Comparison of ENCODE assay signal across 9 cellular contexts in the genomic region with DNA sequence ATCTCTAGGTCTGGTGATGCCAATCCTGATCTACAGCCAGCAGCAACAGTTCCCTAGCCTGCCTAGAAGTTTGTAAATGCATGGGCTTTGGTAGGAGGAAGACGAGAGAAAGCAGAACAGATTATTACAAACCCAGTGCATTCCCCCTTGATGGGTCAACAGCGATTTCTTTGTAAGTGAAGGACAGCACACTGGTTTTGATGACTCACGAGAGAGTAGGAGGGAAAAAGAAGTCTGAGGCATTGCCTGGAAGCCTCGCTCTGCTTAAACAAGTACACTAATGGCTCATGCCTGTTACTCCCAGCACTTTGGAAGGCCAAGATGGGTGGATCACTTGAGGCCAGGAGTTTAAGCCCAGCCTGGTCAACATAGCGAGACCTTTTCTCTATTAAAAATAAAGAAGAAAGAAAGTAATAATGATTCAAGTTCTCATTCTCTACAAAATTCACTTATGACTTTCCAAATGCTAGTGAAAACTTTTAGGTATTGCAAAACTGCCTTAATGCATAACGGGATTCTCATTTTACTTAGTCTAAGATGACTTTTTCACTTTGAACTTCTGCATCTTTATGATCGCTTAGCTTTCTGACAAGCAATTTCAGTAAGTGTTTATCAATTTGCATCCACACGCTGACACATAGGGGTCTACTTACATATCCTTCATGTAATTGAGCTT. TPM values are rescaled to one million over a fixed set of nuclear protein-coding genes. Genes with fewer than 3 reads are reported as not detected.
DNase-seq lines count a peak whose midpoint lies in the region; ATAC-seq and TF ChIP-seq lines count a peak whose summit lies in the region.
"Had no signal": no experiment of that assay in that cellular context is flagged by ENCODE, and none has a peak within 500 bp of the region (broad histone marks: within the 10 kb centered on the region; RNA-seq: fewer than 3 reads in every experiment).

No MANE protein-coding gene starts in this region.

- POLR2A ChIA-PET in CD4-positive, alpha-beta T cell (lab: Charles Lee): interaction anchor here (2.8 kb wide), 1 partner anchor 47 kb away, joined by 24 read pairs; a partner anchor contains a TSS

- H3K4me2 ChIP-seq in mammary epithelial cell (ENCODE audit: insufficient read depth, low read depth, low read length): peak overlapping the region; percentile 73
- H3K4me2 ChIP-seq in mesenchymal stem cell (ENCODE audit: low read length, poor library complexity, severe bottlenecking): no peak overlapping the region

- H3K27ac Mint-ChIP-seq in CD4-positive, alpha-beta T cell: no peak overlapping the region
- no peak overlapping the region for H3K27ac Mint-ChIP-seq in activated T-helper 1 cell treated with anti-CD3 and anti-CD28 coated beads, Interleukin-12 subunit alpha, Interleukin-12 subunit beta, Interleukin-2, Interleukin-4 antibody, amounts not matched to agents 30 ng/mL and 10 ng/mL and 1 ng/mL, durations not matched to agents 14 hours and 24 hours and 36 hours
- H3K27ac Mint-ChIP-seq: activated naive CD4-positive, alpha-beta T cell treated with anti-CD3 and anti-CD28 coated beads, Interleukin-2, amount 10 ng/mL, durations not matched to agents 7 days and 5 days had no signal

- no peak overlapping the region for H2BK12ac ChIP-seq in mesenchymal stem cell (ENCODE audit: low read length in 2 of 2)

- in situ Hi-C loops in ACHN (cut with HindIII; ENCODE audit: low pct_ligation_motif_present, low pct_unique_long_range_greater_than_20kb, low sequenced_read_pairs) (no loop called here), mammary epithelial cell (cut with MboI; ENCODE audit: low sequenced_read_pairs in 2 of 2) (no loop called here)

- no peak for TF ChIP-seq CTCF in mammary epithelial cell (conservative IDR thresholded peaks at IDR 0.05 in 1 of 2, IDR thresholded peaks at IDR 0.05 in 1 of 2; ENCODE audit: extremely low read depth in 1 of 2, insufficient read depth in 1 of 2, low read depth in 1 of 2, low read length in 2 of 2)
- TF ChIP-seq CTCF in CD4-positive, alpha-beta T cell (IDR thresholded peaks at IDR 0.05): no peak

- H3K36me3 ChIP-seq in mammary epithelial cell (ENCODE audit: insufficient read depth, low read length): no peaks in the 10 kb centered on the region
- no peaks in the 10 kb centered on the region for H3K36me3 ChIP-seq in mesenchymal stem cell (ENCODE audit: control insufficient read depth in 1 of 2, insufficient read depth in 2 of 2, low read depth in 1 of 2, low read length in 2 of 2)

- dilution Hi-C loops in mammary epithelial cell (cut with HindIII; ENCODE audit: low sequenced_read_pairs): no loop called here

- peak overlapping the region; percentile 66 for H2AFZ ChIP-seq in mammary epithelial cell (ENCODE audit: low read depth, low read length)
- no peak overlapping the region for H2AFZ ChIP-seq in mesenchymal stem cell (ENCODE audit: low read depth, low read length)

- no peak overlapping the region for H2AK5ac ChIP-seq in mesenchymal stem cell (ENCODE audit: low read length, severe bottlenecking)

- H3K36me3 Mint-ChIP-seq in CD4-positive, alpha-beta T cell (ENCODE audit: low read depth): no peaks in the 10 kb centered on the region
- H3K36me3 Mint-ChIP-seq in activated T-helper 1 cell treated with anti-CD3 and anti-CD28 coated beads, Interleukin-12 subunit alpha, Interleukin-12 subunit beta, Interleukin-2, Interleukin-4 antibody, amounts not matched to agents 30 ng/mL and 10 ng/mL and 1 ng/mL, durations not matched to agents 14 hours and 24 hours and 36 hours (ENCODE audit: low read depth): no peaks in the 10 kb centered on the region
- H3K36me3 Mint-ChIP-seq: activated naive CD4-positive, alpha-beta T cell treated with anti-CD3 and anti-CD28 coated beads, Interleukin-2, amount 10 ng/mL, durations not matched to agents 7 days and 5 days had no signal

- H3K18ac ChIP-seq in mesenchymal stem cell (ENCODE audit: low read depth in 1 of 2, low read length in 2 of 2): peak overlapping the region in 1 of 2 experiments; percentile 16

- no peaks in the 10 kb centered on the region for H3K27me3 Mint-ChIP-seq in CD4-positive, alpha-beta T cell
- peaks cover 4% of the 10 kb centered on the region for H3K27me3 Mint-ChIP-seq in activated T-helper 1 cell treated with anti-CD3 and anti-CD28 coated beads, Interleukin-12 subunit alpha, Interleukin-12 subunit beta, Interleukin-2, Interleukin-4 antibody, amounts not matched to agents 30 ng/mL and 10 ng/mL and 1 ng/mL, durations not matched to agents 14 hours and 24 hours and 36 hours (ENCODE audit: insufficient read depth)
- H3K27me3 Mint-ChIP-seq: activated naive CD4-positive, alpha-beta T cell treated with anti-CD3 and anti-CD28 coated beads, Interleukin-2, amount 10 ng/mL, durations not matched to agents 7 days and 5 days had no signal

- H3K23ac ChIP-seq in mesenchymal stem cell (ENCODE audit: low read length in 2 of 2): no peak overlapping the region

- H4K20me1 ChIP-seq in mammary epithelial cell (ENCODE audit: insufficient read depth, low read length): no peaks in the 10 kb centered on the region

- no peak overlapping the region for H3K4me3 Mint-ChIP-seq in CD4-positive, alpha-beta T cell
- H3K4me3 Mint-ChIP-seq in activated T-helper 1 cell treated with anti-CD3 and anti-CD28 coated beads, Interleukin-12 subunit alpha, Interleukin-12 subunit beta, Interleukin-2, Interleukin-4 antibody, amounts not matched to agents 30 ng/mL and 10 ng/mL and 1 ng/mL, durations not matched to agents 14 hours and 24 hours and 36 hours: no peak overlapping the region
- H3K4me3 Mint-ChIP-seq: activated naive CD4-positive, alpha-beta T cell treated with anti-CD3 and anti-CD28 coated beads, Interleukin-2, amount 10 ng/mL, durations not matched to agents 7 days and 5 days had no signal

- BruUV-seq in mammary epithelial cell (replicated peaks; lab: Mats Ljungman, UMichigan): no TSS peak

- 35% methylated on average over 8 of the region's 8 CpGs for WGBS in mammary epithelial cell (ENCODE audit: low coverage, missing lambda C conversion rate)
- 46% methylated on average over 6 of the region's 8 CpGs for WGBS in mesenchymal stem cell

- CTCF ChIA-PET in mammary epithelial cell (lab: Charles Lee; ENCODE audit: low non-redundant PET): no interaction called here
- CTCF ChIA-PET in CD4-positive, alpha-beta T cell (lab: Charles Lee): no interaction called here

- H3K4me1 ChIP-seq in mammary epithelial cell (ENCODE audit: insufficient read depth, low read length): peaks cover 18% of the 10 kb centered on the region
- peaks cover 2% of the 10 kb centered on the region for H3K4me1 ChIP-seq in mesenchymal stem cell (ENCODE audit: control insufficient read depth, insufficient read depth, low read depth, low read length)

- H3K4me3 ChIP-seq in mammary epithelial cell (replicated peaks in 1 of 3; ENCODE audit: insufficient read depth in 1 of 3, low read depth in 2 of 3, low read length in 3 of 3): no peak overlapping the region
- peak overlapping the region in 1 of 2 experiments; percentile 29 for H3K4me3 ChIP-seq in mesenchymal stem cell (ENCODE audit: insufficient read depth in 1 of 2, low read depth in 1 of 2, low read length in 2 of 2)

- DNase-seq in ACHN: peak; percentile 88
- DNase-seq in LHCN-M2 (ENCODE audit: low read depth): peak; percentile 95
- peak; percentile 96 for DNase-seq in mammary epithelial cell
- DNase-seq in mesenchymal stem cell: peak; percentile 96
- DNase-seq in UCSD-AML1 (lab: John Stamatoyannopoulos, UW; ENCODE audit: unreplicated experiment): no peak
- DNase-seq in CD4-positive, alpha-beta T cell: no peak
- no peak for DNase-seq in activated T-helper 1 cell treated with anti-CD3 and anti-CD28 coated beads, Interleukin-12 subunit alpha, Interleukin-12 subunit beta, Interleukin-2, Interleukin-4 antibody, amounts not matched to agents 30 ng/mL and 10 ng/mL and 1 ng/mL, durations not matched to agents 14 hours and 24 hours and 36 hours (ENCODE audit: low spot score)
- DNase-seq in cerebellar cortex (ENCODE audit: low spot score): no peak
- DNase-seq: activated naive CD4-positive, alpha-beta T cell treated with anti-CD3 and anti-CD28 coated beads, Interleukin-2, amount 10 ng/mL, durations not matched to agents 7 days and 5 days had no signal

- H3K9me3 ChIP-seq in mammary epithelial cell (replicated peaks; ENCODE audit: insufficient read depth, low read length) (no peaks in the 10 kb centered on the region), mesenchymal stem cell (ENCODE audit: control insufficient read depth, low read length) (no peaks in the 10 kb centered on the region)
- H3K9me3 ChIP-seq in CD4-positive, alpha-beta T cell (ENCODE audit: control insufficient read depth, low read length): no peaks in the 10 kb centered on the region

- no peaks in the 10 kb centered on the region for H3K9me3 Mint-ChIP-seq in CD4-positive, alpha-beta T cell
- no peaks in the 10 kb centered on the region for H3K9me3 Mint-ChIP-seq in activated T-helper 1 cell treated with anti-CD3 and anti-CD28 coated beads, Interleukin-12 subunit alpha, Interleukin-12 subunit beta, Interleukin-2, Interleukin-4 antibody, amounts not matched to agents 30 ng/mL and 10 ng/mL and 1 ng/mL, durations not matched to agents 14 hours and 24 hours and 36 hours
- H3K9me3 Mint-ChIP-seq: activated naive CD4-positive, alpha-beta T cell treated with anti-CD3 and anti-CD28 coated beads, Interleukin-2, amount 10 ng/mL, durations not matched to agents 7 days and 5 days had no signal

- no peak for ATAC-seq in CD4-positive, alpha-beta T cell (ENCODE audit: poor library complexity)

- H2BK15ac ChIP-seq in mesenchymal stem cell (ENCODE audit: low read depth, poor library complexity, severe bottlenecking): no peak overlapping the region

- no peaks in the 10 kb centered on the region for H3K27me3 ChIP-seq in mammary epithelial cell (ENCODE audit: insufficient read depth, low read length)
- no peaks in the 10 kb centered on the region for H3K27me3 ChIP-seq in mesenchymal stem cell (ENCODE audit: control insufficient read depth in 1 of 2, insufficient read depth in 1 of 2, low read length in 2 of 2)
- H3K27me3 ChIP-seq in CD4-positive, alpha-beta T cell (ENCODE audit: control insufficient read depth, insufficient read depth, low read length): no peaks in the 10 kb centered on the region

- no peak overlapping the region for H2BK5ac ChIP-seq in mesenchymal stem cell (ENCODE audit: low read depth, low read length, poor library complexity, severe bottlenecking)

- H3K27ac ChIP-seq in mammary epithelial cell (ENCODE audit: insufficient read depth, low read depth, low read length): peak overlapping the region; percentile 23
- H3K27ac ChIP-seq in mesenchymal stem cell (ENCODE audit: low read length, poor library complexity, severe bottlenecking): peak overlapping the region; percentile 27
- H3K27ac ChIP-seq in CD4-positive, alpha-beta T cell (ENCODE audit: low read depth, low read length): no peak overlapping the region

- peaks cover 2% of the 10 kb centered on the region for H3K79me1 ChIP-seq in mesenchymal stem cell (replicated peaks; ENCODE audit: low read length, poor library complexity, severe bottlenecking)

- H3K9ac ChIP-seq in mammary epithelial cell (ENCODE audit: insufficient read depth, low read length) (no peak overlapping the region), mesenchymal stem cell (ENCODE audit: low read length) (peak overlapping the region; percentile 48)

- H3K4me1 Mint-ChIP-seq in CD4-positive, alpha-beta T cell (ENCODE audit: low read depth): peaks cover 20% of the 10 kb centered on the region
- peaks cover 37% of the 10 kb centered on the region for H3K4me1 Mint-ChIP-seq in activated T-helper 1 cell treated with anti-CD3 and anti-CD28 coated beads, Interleukin-12 subunit alpha, Interleukin-12 subunit beta, Interleukin-2, Interleukin-4 antibody, amounts not matched to agents 30 ng/mL and 10 ng/mL and 1 ng/mL, durations not matched to agents 14 hours and 24 hours and 36 hours (ENCODE audit: low read depth)

- no peak overlapping the region for H4K91ac ChIP-seq in mesenchymal stem cell (ENCODE audit: low read length)

- intact Hi-C loops in mammary epithelial cell (cut with micrococcal nuclease): loop anchor here (5.0 kb wide), 2 partner anchors 163 to 297 kb away; no protein-coding TSS in a partner anchor
- intact Hi-C loops in CD4-positive, alpha-beta T cell (cut with DNase I, micrococcal nuclease): loop anchor here (5.0 to 10.0 kb wide), 7 partner anchors 42 to 1065 kb away; a partner anchor contains a TSS
- intact Hi-C loops in activated T-helper 1 cell treated with anti-CD3 and anti-CD28 coated beads, Interleukin-12 subunit alpha, Interleukin-12 subunit beta, Interleukin-2, Interleukin-4 antibody, amounts not matched to agents 30 ng/mL and 10 ng/mL and 1 ng/mL, durations not matched to agents 14 hours and 24 hours and 36 hours (cut with micrococcal nuclease): loop anchor here (5.0 to 10.0 kb wide), 5 partner anchors 163 to 415 kb away; a partner anchor contains a TSS

- no peak overlapping the region for H2BK120ac ChIP-seq in mesenchymal stem cell (ENCODE audit: low read depth, low read length)

- peak overlapping the region; percentile 5 for H4K8ac ChIP-seq in mesenchymal stem cell (ENCODE audit: low read length)

- H3K14ac ChIP-seq in mesenchymal stem cell (ENCODE audit: low read length in 2 of 2): no peak overlapping the region

- H3K4ac ChIP-seq in mesenchymal stem cell (ENCODE audit: low read depth in 1 of 2, low read length in 2 of 2): no peak overlapping the region

- H3K79me2 ChIP-seq in mammary epithelial cell (ENCODE audit: insufficient read depth, low read length): no peaks in the 10 kb centered on the region

RNA-seq across cellular contexts. Expression of a gene that starts 47.7 kb away (rescaled TPM):
- total RNA-seq in LHCN-M2 (2014; rRNA removed) (13.9 and 17.3 TPM in 2 replicates), mammary epithelial cell (10 to 100 TPM; 12.4 to 13.5 TPM)
- 3.3 TPM for polyA plus RNA-seq in LHCN-M2 (2012)
- 7.3 TPM for polyA plus RNA-seq in mammary epithelial cell
- 7.3 TPM for polyA minus RNA-seq in mammary epithelial cell
- polyA plus RNA-seq in mesenchymal stem cell (2013, experiment 1 of 2): 14.2 TPM
- 13.5 TPM for polyA plus RNA-seq in mesenchymal stem cell (2013, experiment 2 of 2)
- total RNA-seq in CD4-positive, alpha-beta T cell: 10 to 100 TPM; 41.2 to 42.0 TPM
- total RNA-seq in activated T-helper 1 cell treated with anti-CD3 and anti-CD28 coated beads, Interleukin-12 subunit alpha, Interleukin-12 subunit beta, Interleukin-2, Interleukin-4 antibody, amounts not matched to agents 30 ng/mL and 10 ng/mL and 1 ng/mL, durations not matched to agents 14 hours and 24 hours and 36 hours: 17.2 and 17.5 TPM in 2 replicates

Comparison
In these comparisons a context has a peak if more than half of its experiments do, and no peak if none do; other contexts are left out.
1. DNase-seq: peak in ACHN (single experiment), LHCN-M2 (single experiment), mammary epithelial cell (single experiment) and mesenchymal stem cell (single experiment); none in UCSD-AML1 (single experiment), CD4-positive, alpha-beta T cell (0 of 10), activated T-helper 1 cell treated with anti-CD3 and anti-CD28 coated beads, Interleukin-12 subunit alpha, Interleukin-12 subunit beta, Interleukin-2, Interleukin-4 antibody, amounts not matched to agents 30 ng/mL and 10 ng/mL and 1 ng/mL, durations not matched to agents 14 hours and 24 hours and 36 hours (single experiment) and cerebellar cortex (single experiment).